In genomic region chr4:153079824-153080486, GRCh38 we compare ENCODE assay signal across 20 cellular contexts.
A peak's percentile ranks its signal among the peaks of the same experiment; 100 is the strongest.
DNase-seq lines count a peak whose midpoint lies in the region; ATAC-seq, FAIRE-seq and TF ChIP-seq lines count a peak whose summit lies in the region.
"Had no signal": no experiment of that assay in that cellular context is flagged by ENCODE, and none has a peak within 500 bp of the region (broad histone marks: within the 10 kb centered on the region; RNA-seq: fewer than 3 reads in every experiment).

No MANE protein-coding gene starts in this region.

- CTCF ChIA-PET in K562 (lab: Yijun Ruan, JAX; ENCODE audit: low intra/inter-chr PET ratio), result no interaction called here

- FAIRE-seq in K562 (lab: Jason Lieb, UNC), result no peak
- FAIRE-seq: endometrium had no signal

- no peak for TF ChIP-seq POLR2A in K562 (conservative IDR thresholded peaks at IDR 0.05)

- in situ Hi-C loops in K562 (cut with MboI) (no loop called here), GM13976 (cut with MboI; ENCODE audit: low sequenced_read_pairs, unreplicated experiment) (no loop called here)

- peaks cover 11% of the 10 kb centered on the region for H3K27me3 Mint-ChIP-seq in neural progenitor cell (ENCODE audit: insufficient read depth, low read depth)
- H3K27me3 Mint-ChIP-seq: B cell had no signal

- TF ChIP-seq CTCF in K562 (IDR thresholded peaks at IDR 0.05 in 2 of 3, conservative IDR thresholded peaks at IDR 0.05 in 1 of 3; ENCODE audit: insufficient read depth in 2 of 3, low read depth in 1 of 3, low read length in 3 of 3) (no peak), neural progenitor cell (IDR thresholded peaks at IDR 0.05) (no peak), GM13976 (IDR thresholded peaks at IDR 0.05; ENCODE audit: borderline replicate concordance, control extremely low read depth, extremely low read depth, insufficient read depth, missing control alignments) (no peak)

- DNase-seq in D341Med (ENCODE audit: low spot score) (peak; percentile 66), NCI-H524 (lab: John Stamatoyannopoulos, UW) (peak; percentile 20 to 84), K562 (ENCODE audit: extremely low read depth in 1 of 4, low spot score in 3 of 4) (no peak), neural progenitor cell (ENCODE audit: low spot score) (no peak), GM13976 (ENCODE audit: low spot score) (no peak), dedifferentiated amniotic fluid mesenchymal stem cell (ENCODE audit: extremely low spot score) (no peak)
- DNase-seq: activated effector memory CD4-positive, alpha-beta T cell treated with Interleukin-2 at 50 U/mL for 16 hours; amygdala; cerebellar nuclear complex; DMS53; NCI-H1694 treated with DMSO at 0.1 percent for 48 hours; NCI-H446 treated with DMSO at 0.1 percent for 48 hours had no signal

- WGBS in K562 (ENCODE audit: insufficient coverage, low coverage, missing lambda C conversion rate), result 1% methylated on average over 7 of the region's 7 CpGs

- H3K36me3 ChIP-seq in K562 (ENCODE audit: control insufficient read depth, insufficient read depth, low read length) (no peaks in the 10 kb centered on the region), neural progenitor cell (no peaks in the 10 kb centered on the region)
- H3K36me3 ChIP-seq: thoracic aorta had no signal

- no peak overlapping the region for H3K27ac ChIP-seq in K562 (ENCODE audit: extremely low read depth, low read depth, low read length)
- no peak overlapping the region for H3K27ac ChIP-seq in neural progenitor cell
- H3K27ac ChIP-seq: thoracic aorta had no signal

- H3F3A ChIP-seq in neural progenitor cell (ENCODE audit: low read depth), result peaks cover 36% of the 10 kb centered on the region

- H2AFZ ChIP-seq in K562 (ENCODE audit: low read depth, low read length) (no peak overlapping the region), neural progenitor cell (replicated peaks) (no peak overlapping the region)

- H3K4me1 ChIP-seq in K562 (replicated peaks in 1 of 2; ENCODE audit: control insufficient read depth in 2 of 2, insufficient read depth in 2 of 2, low read length in 2 of 2) (no peaks in the 10 kb centered on the region), neural progenitor cell (peaks cover 43% of the 10 kb centered on the region)

- H3K27me3 ChIP-seq in K562 (ENCODE audit: control insufficient read depth in 2 of 2, insufficient read depth in 2 of 2, low read length in 2 of 2), result peaks cover 4 to 43% of the 10 kb centered on the region in 2 experiments
- no peaks in the 10 kb centered on the region for H3K27me3 ChIP-seq in neural progenitor cell

- POLR2A ChIA-PET in K562 (lab: Yijun Ruan, JAX), result no interaction called here

- peaks cover 2% of the 10 kb centered on the region for H3K36me3 Mint-ChIP-seq in neural progenitor cell
- H3K36me3 Mint-ChIP-seq: mesothelial cell of epicardium; stimulated activated effector memory CD8-positive, alpha-beta T cell treated with anti-CD3 and anti-CD28 coated beads, Interleukin-12 subunit alpha, Interleukin-12 subunit beta, amount 100 ng/mL, for 72 hours had no signal

- H3K9ac ChIP-seq in K562 (ENCODE audit: insufficient read depth in 1 of 2, low read depth in 2 of 2, low read length in 2 of 2) (no peak overlapping the region), neural progenitor cell (no peak overlapping the region)

- no peaks in the 10 kb centered on the region for H3K79me2 ChIP-seq in K562 (ENCODE audit: control insufficient read depth, insufficient read depth, low read length)
- H3K79me2 ChIP-seq in neural progenitor cell (ENCODE audit: low read depth), result no peaks in the 10 kb centered on the region

- H3K4me3 ChIP-seq in K562 (no peak overlapping the region), neural progenitor cell (no peak overlapping the region)
- H3K4me3 ChIP-seq: thoracic aorta had no signal

- H4K20me1 ChIP-seq in K562 (replicated peaks; ENCODE audit: control insufficient read depth, insufficient read depth, low read length) (peaks cover under 1% of the 10 kb centered on the region; the same call in 1 of the 2 replicates), neural progenitor cell (ENCODE audit: low read depth) (no peaks in the 10 kb centered on the region)

- H3K4me1 Mint-ChIP-seq in neural progenitor cell, result peaks cover 54% of the 10 kb centered on the region

- ATAC-seq in K562 (no peak), HG03108 (IDR thresholded peaks at IDR 0.05; ENCODE audit: unreplicated experiment) (no peak)
- ATAC-seq: activated CD4-positive, CD25-positive, alpha-beta regulatory T cell treated with anti-CD3 and anti-CD28 coated beads, Interleukin-2, amount 50 U/mL, for 24 hours; Right ventricle myocardium inferior; stimulated activated effector memory CD8-positive, alpha-beta T cell treated with anti-CD3 and anti-CD28 coated beads, Interleukin-12 subunit alpha, Interleukin-12 subunit beta, amount 100 ng/mL, for 72 hours had no signal

- intact Hi-C loops in K562 (cut with micrococcal nuclease), result loop anchor here (10.0 kb wide), 1 partner anchor 565 kb away; no protein-coding TSS in a partner anchor

- peak overlapping the region; percentile 55 for H3K27ac Mint-ChIP-seq in neural progenitor cell
- H3K27ac Mint-ChIP-seq: B cell; mesothelial cell of epicardium; stimulated activated effector memory CD8-positive, alpha-beta T cell treated with anti-CD3 and anti-CD28 coated beads, Interleukin-12 subunit alpha, Interleukin-12 subunit beta, amount 100 ng/mL, for 72 hours had no signal

- H3K4me3 Mint-ChIP-seq in neural progenitor cell, result no peak overlapping the region
- H3K4me3 Mint-ChIP-seq: B cell; mesothelial cell of epicardium; stimulated activated effector memory CD8-positive, alpha-beta T cell treated with anti-CD3 and anti-CD28 coated beads, Interleukin-12 subunit alpha, Interleukin-12 subunit beta, amount 100 ng/mL, for 72 hours had no signal

- no TSS peak for BruUV-seq in K562 (replicated peaks; lab: Mats Ljungman, UMichigan)

- no peak overlapping the region for H3K4me2 ChIP-seq in K562 (ENCODE audit: insufficient read depth, low read length)
- no peak overlapping the region for H3K4me2 ChIP-seq in neural progenitor cell

- TF ChIP-seq EP300 in K562 (IDR thresholded peaks at IDR 0.05; ENCODE audit: low read length), result no peak

- TF ChIP-seq RAD21 in K562 (CRISPR knock-in tag; conservative IDR thresholded peaks at IDR 0.05 in 1 of 2, IDR thresholded peaks at IDR 0.05 in 1 of 2), result no peak

- no peaks in the 10 kb centered on the region for H3K9me3 ChIP-seq in K562 (replicated peaks; ENCODE audit: control insufficient read depth, insufficient read depth, low read depth, low read length)
- no peaks in the 10 kb centered on the region for H3K9me3 ChIP-seq in neural progenitor cell (ENCODE audit: low read depth)
- H3K9me3 ChIP-seq: thoracic aorta had no signal

- H3K9me3 Mint-ChIP-seq in neural progenitor cell, result peaks cover 8% of the 10 kb centered on the region
- H3K9me3 Mint-ChIP-seq: stimulated activated effector memory CD8-positive, alpha-beta T cell treated with anti-CD3 and anti-CD28 coated beads, Interleukin-12 subunit alpha, Interleukin-12 subunit beta, amount 100 ng/mL, for 72 hours had no signal

- H3K9me1 ChIP-seq in K562 (ENCODE audit: control insufficient read depth, insufficient read depth, low read length), result no peaks in the 10 kb centered on the region

TF ChIP-seq in K562, 482 proteins besides CTCF, POLR2A, EP300 and RAD21 (continues in another document):
- TF ChIP-seq TEAD4 (IDR thresholded peaks at IDR 0.05; ENCODE audit: low read length) (peak; percentile 60), TEAD4 (CRISPR knock-in tag; IDR thresholded peaks at IDR 0.05; ENCODE audit: borderline replicate concordance) (no peak), CBFA2T2 (conservative IDR thresholded peaks at IDR 0.05) (peak; percentile 24; the same call in 1 of the 2 replicates), ZNF589 (CRISPR knock-in tag; IDR thresholded peaks at IDR 0.05; ENCODE audit: low read depth) (0 out of 2 replicates have a peak, but pooled peaks have one; percentile 26), HBP1 (CRISPR knock-in tag; IDR thresholded peaks at IDR 0.05) (no peak), TRIM24 (IDR thresholded peaks at IDR 0.05) (peak; percentile 52; a peak in 1 of 4 replicates), ZNF644 (tag; IDR thresholded peaks at IDR 0.05; ENCODE audit: low read depth) (no peak), TCF3 (CRISPR knock-in tag; IDR thresholded peaks at IDR 0.05) (peak; percentile 72), GABPA (tag; conservative IDR thresholded peaks at IDR 0.05; ENCODE audit: low read depth) (0 out of 2 replicates have a peak, but pooled peaks have one; percentile 14), NR0B1 (IDR thresholded peaks at IDR 0.05; ENCODE audit: partially characterized antibody) (no peak), CBFA2T3 (IDR thresholded peaks at IDR 0.05) (peak; percentile 54), PKNOX1 (IDR thresholded peaks at IDR 0.05) (peak; percentile 30)

Comparison
In these comparisons a context has a peak if more than half of its experiments do, and no peak if none do; other contexts are left out.
1. DNase-seq: peak in D341Med (single experiment) and NCI-H524 (2 of 2); none in K562 (0 of 4), neural progenitor cell (single experiment), GM13976 (single experiment) and dedifferentiated amniotic fluid mesenchymal stem cell (single experiment).